Comparison of ENCODE assay signal across 1 cellular context in genomic region chr5:75651575-75651974, GRCh38.
TF ChIP-seq lines count a peak whose summit lies in the region.

No MANE protein-coding gene starts in this region.

TF ChIP-seq in K562, 482 proteins besides CTCF, POLR2A, EP300 and RAD21:
- TF ChIP-seq ZFX (CRISPR knock-in tag; IDR thresholded peaks at IDR 0.05) (no peak), FOXJ3 (CRISPR knock-in tag; IDR thresholded peaks at IDR 0.05) (no peak), ZNF280A (IDR thresholded peaks at IDR 0.05; ENCODE audit: low read depth, partially characterized antibody) (no peak), ZFP91 (CRISPR knock-in tag; IDR thresholded peaks at IDR 0.05) (no peak), ETS2 (tag; IDR thresholded peaks at IDR 0.05; ENCODE audit: borderline replicate concordance, poor library complexity, severe bottlenecking) (no peak), ELF1 (tag; IDR thresholded peaks at IDR 0.05) (no peak), SMARCE1 (IDR thresholded peaks at IDR 0.05) (no peak), BRCA1 (IDR thresholded peaks at IDR 0.05) (no peak), BRCA1 (CRISPR knock-in tag; IDR thresholded peaks at IDR 0.05) (no peak), FIP1L1 (IDR thresholded peaks at IDR 0.05; ENCODE audit: low read depth, low read length, poor library complexity, severe bottlenecking) (no peak), WHSC1 (IDR thresholded peaks at IDR 0.05; ENCODE audit: low read length) (no peak), HMG20A (CRISPR knock-in tag; conservative IDR thresholded peaks at IDR 0.05) (no peak), RBFOX2 (IDR thresholded peaks at IDR 0.05; ENCODE audit: low read depth, low read length) (no peak)
- TF ChIP-seq, protein P1, sequence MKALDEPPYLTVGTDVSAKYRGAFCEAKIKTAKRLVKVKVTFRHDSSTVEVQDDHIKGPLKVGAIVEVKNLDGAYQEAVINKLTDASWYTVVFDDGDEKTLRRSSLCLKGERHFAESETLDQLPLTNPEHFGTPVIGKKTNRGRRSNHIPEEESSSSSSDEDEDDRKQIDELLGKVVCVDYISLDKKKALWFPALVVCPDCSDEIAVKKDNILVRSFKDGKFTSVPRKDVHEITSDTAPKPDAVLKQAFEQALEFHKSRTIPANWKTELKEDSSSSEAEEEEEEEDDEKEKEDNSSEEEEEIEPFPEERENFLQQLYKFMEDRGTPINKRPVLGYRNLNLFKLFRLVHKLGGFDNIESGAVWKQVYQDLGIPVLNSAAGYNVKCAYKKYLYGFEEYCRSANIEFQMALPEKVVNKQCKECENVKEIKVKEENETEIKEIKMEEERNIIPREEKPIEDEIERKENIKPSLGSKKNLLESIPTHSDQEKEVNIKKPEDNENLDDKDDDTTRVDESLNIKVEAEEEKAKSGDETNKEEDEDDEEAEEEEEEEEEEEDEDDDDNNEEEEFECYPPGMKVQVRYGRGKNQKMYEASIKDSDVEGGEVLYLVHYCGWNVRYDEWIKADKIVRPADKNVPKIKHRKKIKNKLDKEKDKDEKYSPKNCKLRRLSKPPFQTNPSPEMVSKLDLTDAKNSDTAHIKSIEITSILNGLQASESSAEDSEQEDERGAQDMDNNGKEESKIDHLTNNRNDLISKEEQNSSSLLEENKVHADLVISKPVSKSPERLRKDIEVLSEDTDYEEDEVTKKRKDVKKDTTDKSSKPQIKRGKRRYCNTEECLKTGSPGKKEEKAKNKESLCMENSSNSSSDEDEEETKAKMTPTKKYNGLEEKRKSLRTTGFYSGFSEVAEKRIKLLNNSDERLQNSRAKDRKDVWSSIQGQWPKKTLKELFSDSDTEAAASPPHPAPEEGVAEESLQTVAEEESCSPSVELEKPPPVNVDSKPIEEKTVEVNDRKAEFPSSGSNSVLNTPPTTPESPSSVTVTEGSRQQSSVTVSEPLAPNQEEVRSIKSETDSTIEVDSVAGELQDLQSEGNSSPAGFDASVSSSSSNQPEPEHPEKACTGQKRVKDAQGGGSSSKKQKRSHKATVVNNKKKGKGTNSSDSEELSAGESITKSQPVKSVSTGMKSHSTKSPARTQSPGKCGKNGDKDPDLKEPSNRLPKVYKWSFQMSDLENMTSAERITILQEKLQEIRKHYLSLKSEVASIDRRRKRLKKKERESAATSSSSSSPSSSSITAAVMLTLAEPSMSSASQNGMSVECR (CRISPR knock-in tag; IDR thresholded peaks at IDR 0.05): no peak
- TF ChIP-seq, protein P2, sequence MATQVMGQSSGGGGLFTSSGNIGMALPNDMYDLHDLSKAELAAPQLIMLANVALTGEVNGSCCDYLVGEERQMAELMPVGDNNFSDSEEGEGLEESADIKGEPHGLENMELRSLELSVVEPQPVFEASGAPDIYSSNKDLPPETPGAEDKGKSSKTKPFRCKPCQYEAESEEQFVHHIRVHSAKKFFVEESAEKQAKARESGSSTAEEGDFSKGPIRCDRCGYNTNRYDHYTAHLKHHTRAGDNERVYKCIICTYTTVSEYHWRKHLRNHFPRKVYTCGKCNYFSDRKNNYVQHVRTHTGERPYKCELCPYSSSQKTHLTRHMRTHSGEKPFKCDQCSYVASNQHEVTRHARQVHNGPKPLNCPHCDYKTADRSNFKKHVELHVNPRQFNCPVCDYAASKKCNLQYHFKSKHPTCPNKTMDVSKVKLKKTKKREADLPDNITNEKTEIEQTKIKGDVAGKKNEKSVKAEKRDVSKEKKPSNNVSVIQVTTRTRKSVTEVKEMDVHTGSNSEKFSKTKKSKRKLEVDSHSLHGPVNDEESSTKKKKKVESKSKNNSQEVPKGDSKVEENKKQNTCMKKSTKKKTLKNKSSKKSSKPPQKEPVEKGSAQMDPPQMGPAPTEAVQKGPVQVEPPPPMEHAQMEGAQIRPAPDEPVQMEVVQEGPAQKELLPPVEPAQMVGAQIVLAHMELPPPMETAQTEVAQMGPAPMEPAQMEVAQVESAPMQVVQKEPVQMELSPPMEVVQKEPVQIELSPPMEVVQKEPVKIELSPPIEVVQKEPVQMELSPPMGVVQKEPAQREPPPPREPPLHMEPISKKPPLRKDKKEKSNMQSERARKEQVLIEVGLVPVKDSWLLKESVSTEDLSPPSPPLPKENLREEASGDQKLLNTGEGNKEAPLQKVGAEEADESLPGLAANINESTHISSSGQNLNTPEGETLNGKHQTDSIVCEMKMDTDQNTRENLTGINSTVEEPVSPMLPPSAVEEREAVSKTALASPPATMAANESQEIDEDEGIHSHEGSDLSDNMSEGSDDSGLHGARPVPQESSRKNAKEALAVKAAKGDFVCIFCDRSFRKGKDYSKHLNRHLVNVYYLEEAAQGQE (CRISPR knock-in tag; IDR thresholded peaks at IDR 0.05; ENCODE audit: low read depth): no peak
